38 cellular contexts compared by ENCODE assay signal in the genomic region with DNA sequence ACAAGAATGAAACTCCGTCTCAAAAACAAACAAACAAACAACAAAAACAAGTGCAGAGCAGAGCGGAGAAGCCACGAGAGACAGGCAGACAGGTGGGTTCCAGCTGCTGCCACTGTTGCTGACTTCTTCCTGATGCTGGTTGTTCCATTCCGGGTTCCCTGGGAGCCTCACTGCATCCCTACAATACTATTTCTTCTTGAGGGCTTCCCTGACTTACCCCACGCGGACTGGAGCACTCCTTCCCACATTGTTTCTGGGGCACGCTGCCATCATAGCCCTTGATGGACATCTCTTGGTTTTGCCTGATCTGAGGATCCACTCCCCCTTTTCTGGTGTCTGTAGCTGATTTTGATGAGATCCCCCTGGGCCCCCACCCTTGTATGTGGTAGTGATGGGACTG. TPM values are rescaled to one million over a fixed set of nuclear protein-coding genes. Genes with fewer than 3 reads are reported as not detected.
"Had no signal": no experiment of that assay in that cellular context is flagged by ENCODE, and none has a peak within 500 bp of the region (broad histone marks: within the 10 kb centered on the region; RNA-seq: fewer than 3 reads in every experiment).

No MANE protein-coding gene starts in this region.

- H3K36me3 ChIP-seq: brain microvascular endothelial cell, esophagus squamous epithelium, gastroesophageal sphincter, heart right ventricle had no signal

- H3K4me1 ChIP-seq: heart right ventricle had no signal

- H3K9me3 Mint-ChIP-seq: activated CD4-positive, alpha-beta memory T cell treated with anti-CD3 and anti-CD28 coated beads for 36 hours; activated CD4-positive, alpha-beta T cell treated with anti-CD3 and anti-CD28 coated beads, Interleukin-2, amount 10 ng/mL, durations not matched to agents 24 days and 14 days; activated naive CD4-positive, alpha-beta T cell treated with anti-CD3 and anti-CD28 coated beads for 36 hours; activated T-helper 1 cell treated with anti-CD3 and anti-CD28 coated beads, Interleukin-12 subunit alpha, Interleukin-12 subunit beta, Interleukin-2, Interleukin-4 antibody, amounts not matched to agents 30 ng/mL and 10 ng/mL and 1 ng/mL, durations not matched to agents 14 hours and 24 hours and 36 hours; activated T-helper 2 cell treated with anti-CD3 and anti-CD28 coated beads, Interferon-gamma antibody, Interleukin-2, Interleukin-4, amounts not matched to agents 10 μg/mL and 5 μg/mL and 100 μg/mL, durations not matched to agents 14 hours and 24 hours and 36 hours; central memory CD8-positive, alpha-beta T cell; effector memory CD8-positive, alpha-beta T cell had no signal

- H3K4me3 Mint-ChIP-seq: activated CD4-positive, alpha-beta memory T cell treated with anti-CD3 and anti-CD28 coated beads for 36 hours; activated CD4-positive, alpha-beta T cell treated with anti-CD3 and anti-CD28 coated beads for 36 hours; activated CD4-positive, alpha-beta T cell treated with anti-CD3 and anti-CD28 coated beads, Interleukin-2, amount 10 ng/mL, durations not matched to agents 24 days and 14 days; activated CD8-positive, alpha-beta memory T cell treated with anti-CD3 and anti-CD28 coated beads, Interleukin-2, amount 10 ng/mL, durations not matched to agents 7 days and 5 days; activated CD8-positive, alpha-beta T cell treated with anti-CD3 and anti-CD28 coated beads, Interleukin-2, amount 10 ng/mL, durations not matched to agents 7 days and 5 days; activated naive CD4-positive, alpha-beta T cell treated with anti-CD3 and anti-CD28 coated beads for 36 hours; activated naive CD8-positive, alpha-beta T cell; activated T-helper 1 cell treated with anti-CD3 and anti-CD28 coated beads, Interleukin-12 subunit alpha, Interleukin-12 subunit beta, Interleukin-2, Interleukin-4 antibody, amounts not matched to agents 30 ng/mL and 10 ng/mL and 1 ng/mL, durations not matched to agents 14 hours and 24 hours and 36 hours; central memory CD8-positive, alpha-beta T cell; effector memory CD8-positive, alpha-beta T cell had no signal

- ATAC-seq: activated CD4-positive, alpha-beta T cell treated with anti-CD3 and anti-CD28 coated beads for 36 hours; activated CD8-positive, alpha-beta memory T cell treated with anti-CD3 and anti-CD28 coated beads, Interleukin-2, amount 10 ng/mL, durations not matched to agents 7 days and 5 days; activated CD8-positive, alpha-beta T cell treated with anti-CD3 and anti-CD28 coated beads, Interleukin-2, amount 10 ng/mL, durations not matched to agents 7 days and 5 days; effector memory CD8-positive, alpha-beta T cell; gastroesophageal sphincter; heart right ventricle had no signal

- DNase-seq: activated CD4-positive, alpha-beta memory T cell treated with anti-CD3 and anti-CD28 coated beads for 36 hours; activated CD4-positive, alpha-beta T cell treated with anti-CD3 and anti-CD28 coated beads for 36 hours; activated CD4-positive, alpha-beta T cell treated with anti-CD3 and anti-CD28 coated beads, Interleukin-2, amount 10 ng/mL, durations not matched to agents 24 days and 14 days; activated CD4-positive, CD25-positive, alpha-beta regulatory T cell; activated CD4-positive, CD25-positive, alpha-beta regulatory T cell treated with anti-CD3 and anti-CD28 coated beads, Interleukin-2, amount 50 U/mL, for 72 hours; activated CD8-positive, alpha-beta memory T cell treated with anti-CD3 and anti-CD28 coated beads, Interleukin-2, amount 10 ng/mL, durations not matched to agents 7 days and 5 days; activated CD8-positive, alpha-beta memory T cell treated with anti-CD3 and anti-CD28 coated beads, Interleukin-2, amount 50 U/mL, for 4 hours; activated CD8-positive, alpha-beta T cell treated with anti-CD3 and anti-CD28 coated beads, Interleukin-2, amount 10 ng/mL, durations not matched to agents 7 days and 5 days; activated effector memory CD4-positive, alpha-beta T cell treated with anti-CD3 and anti-CD28 coated beads, Interleukin-2, amount 50 U/mL, for 16 hours; activated naive CD4-positive, alpha-beta T cell treated with anti-CD3 and anti-CD28 coated beads for 36 hours; activated T-cell treated with anti-CD3 and anti-CD28 coated beads, Interleukin-2, amount 50 U/mL, for 1 hour; activated T-cell treated with anti-CD3 and anti-CD28 coated beads, Interleukin-2, amount 50 U/mL, for 48 hours; amniotic stem cell; anterior cingulate cortex; brain microvascular endothelial cell; cortex of kidney; dermis blood vessel endothelial cell; effector CD4-positive, alpha-beta T cell; effector memory CD8-positive, alpha-beta T cell; esophagus squamous epithelium; foreskin melanocyte; heart right ventricle; T-helper 2 cell had no signal

- H3K4me1 Mint-ChIP-seq: central memory CD8-positive, alpha-beta T cell had no signal

- H3K4me3 ChIP-seq: esophagus squamous epithelium, gastroesophageal sphincter, heart right ventricle had no signal

- H3K27ac ChIP-seq: brain microvascular endothelial cell, epithelial cell of prostate, esophagus squamous epithelium, gastroesophageal sphincter, heart right ventricle had no signal

- H3K27ac Mint-ChIP-seq: activated CD4-positive, alpha-beta memory T cell treated with anti-CD3 and anti-CD28 coated beads for 36 hours; activated CD4-positive, alpha-beta T cell treated with anti-CD3 and anti-CD28 coated beads for 36 hours; activated CD4-positive, alpha-beta T cell treated with anti-CD3 and anti-CD28 coated beads, Interleukin-2, amount 10 ng/mL, durations not matched to agents 24 days and 14 days; activated CD8-positive, alpha-beta memory T cell treated with anti-CD3 and anti-CD28 coated beads, Interleukin-2, amount 10 ng/mL, durations not matched to agents 7 days and 5 days; activated CD8-positive, alpha-beta T cell treated with anti-CD3 and anti-CD28 coated beads, Interleukin-2, amount 10 ng/mL, durations not matched to agents 7 days and 5 days; activated naive CD4-positive, alpha-beta T cell treated with anti-CD3 and anti-CD28 coated beads for 36 hours; activated naive CD8-positive, alpha-beta T cell; activated T-helper 1 cell treated with anti-CD3 and anti-CD28 coated beads, Interleukin-12 subunit alpha, Interleukin-12 subunit beta, Interleukin-2, Interleukin-4 antibody, amounts not matched to agents 30 ng/mL and 10 ng/mL and 1 ng/mL, durations not matched to agents 14 hours and 24 hours and 36 hours; activated T-helper 2 cell treated with anti-CD3 and anti-CD28 coated beads, Interferon-gamma antibody, Interleukin-2, Interleukin-4, amounts not matched to agents 10 μg/mL and 5 μg/mL and 100 μg/mL, durations not matched to agents 14 hours and 24 hours and 36 hours; effector memory CD8-positive, alpha-beta T cell had no signal

- H3K36me3 Mint-ChIP-seq: activated CD4-positive, alpha-beta memory T cell treated with anti-CD3 and anti-CD28 coated beads for 36 hours; activated CD8-positive, alpha-beta memory T cell treated with anti-CD3 and anti-CD28 coated beads, Interleukin-2, amount 10 ng/mL, durations not matched to agents 7 days and 5 days; activated naive CD8-positive, alpha-beta T cell had no signal

- H3K9me3 ChIP-seq: esophagus squamous epithelium, gastroesophageal sphincter, heart right ventricle had no signal

RNA-seq across cellular contexts. Expression of a gene that starts 5.6 kb away (rescaled TPM):
- total RNA-seq: activated CD4-positive, alpha-beta memory T cell treated with anti-CD3 and anti-CD28 coated beads for 36 hours; activated CD4-positive, alpha-beta T cell treated with anti-CD3 and anti-CD28 coated beads for 36 hours; activated CD4-positive, alpha-beta T cell treated with anti-CD3 and anti-CD28 coated beads, Interleukin-2, amount 10 ng/mL, durations not matched to agents 24 days and 14 days; activated CD8-positive, alpha-beta memory T cell treated with anti-CD3 and anti-CD28 coated beads for 36 hours; activated CD8-positive, alpha-beta memory T cell treated with anti-CD3 and anti-CD28 coated beads, Interleukin-2, amount 10 ng/mL, durations not matched to agents 7 days and 5 days; activated CD8-positive, alpha-beta T cell treated with anti-CD3 and anti-CD28 coated beads, Interleukin-2, amount 10 ng/mL, durations not matched to agents 7 days and 5 days; activated naive CD4-positive, alpha-beta T cell treated with anti-CD3 and anti-CD28 coated beads for 36 hours; activated T-helper 1 cell treated with anti-CD3 and anti-CD28 coated beads, Interleukin-12 subunit alpha, Interleukin-12 subunit beta, Interleukin-2, Interleukin-4 antibody, amounts not matched to agents 30 ng/mL and 10 ng/mL and 1 ng/mL, durations not matched to agents 14 hours and 24 hours and 36 hours; activated T-helper 2 cell treated with anti-CD3 and anti-CD28 coated beads, Interferon-gamma antibody, Interleukin-2, Interleukin-4, amounts not matched to agents 10 μg/mL and 5 μg/mL and 100 μg/mL, durations not matched to agents 14 hours and 24 hours and 36 hours; astrocyte; cardiac septum; dermis blood vessel endothelial cell; endothelial cell of umbilical vein; fibroblast of lung; fibroblast of villous mesenchyme; glomerular endothelial cell; heart right ventricle; T-helper 1 cell treated with Interleukin-12 subunit alpha and Interleukin-12 subunit beta and Interleukin-4 antibody, amounts not matched to agents 30 ng/mL and 1 ng/mL, for 36 hours had no signal
- polyA plus RNA-seq: adipose tissue, endothelial cell of umbilical vein, fibroblast of lung, heart right ventricle had no signal
